Comparison of ENCODE assay signal across 1 cellular context in genomic region chr19:12955575-12955974, GRCh38.
TF ChIP-seq lines count a peak whose summit lies in the region.

No MANE protein-coding gene starts in this region.

TF ChIP-seq in HEK293, 187 proteins besides CTCF, POLR2A, EP300 and RAD21:
- TF ChIP-seq BCL11B (tag by site-specific recombination; IDR thresholded peaks at IDR 0.05; ENCODE audit: low read depth), result 0 out of 2 replicates have a peak, but pooled peaks have one; percentile 60
